2 cellular contexts compared by ENCODE assay signal in genomic region chr4:7942019-7942556, GRCh38.
TF ChIP-seq lines count a peak whose summit lies in the region.

No MANE protein-coding gene starts in this region.

TF ChIP-seq in GM23338, 12 proteins besides CTCF, POLR2A, EP300 and RAD21 (continued from another document):
- TF ChIP-seq NANOG (IDR thresholded peaks at IDR 0.05; ENCODE audit: borderline replicate concordance) (no peak), ETS1 (IDR thresholded peaks at IDR 0.05) (no peak), JUNB (IDR thresholded peaks at IDR 0.05; ENCODE audit: unreplicated experiment) (no peak), CREB1 (CRISPR knock-in tag; IDR thresholded peaks at IDR 0.05; ENCODE audit: low read depth) (no peak), POLR2AphosphoS5 (IDR thresholded peaks at IDR 0.05; ENCODE audit: low read depth) (no peak), STAT1 (IDR thresholded peaks at IDR 0.05; ENCODE audit: unreplicated experiment) (no peak), REST (IDR thresholded peaks at IDR 0.05; ENCODE audit: unreplicated experiment) (no peak), ZNF331 (CRISPR knock-in tag; IDR thresholded peaks at IDR 0.05; ENCODE audit: low read depth) (no peak), ZNF114 (CRISPR knock-in tag; IDR thresholded peaks at IDR 0.05) (no peak), ZNF462 (CRISPR knock-in tag; IDR thresholded peaks at IDR 0.05) (no peak), EZH2 (IDR thresholded peaks at IDR 0.05; ENCODE audit: low read depth, unreplicated experiment) (no peak)

TF ChIP-seq in HepG2, 621 proteins besides CTCF, POLR2A, EP300 and RAD21 (continued from another document and continues in another):
- TF ChIP-seq ZNF740 (CRISPR knock-in tag; IDR thresholded peaks at IDR 0.05) = peak; percentile 57; the same call in 1 of the 2 replicates
- no peak for TF ChIP-seq FUBP1 (CRISPR knock-in tag; IDR thresholded peaks at IDR 0.05; ENCODE audit: borderline replicate concordance)
- 0 out of 2 replicates have a peak, but pooled peaks have one; percentile 44 for TF ChIP-seq GATAD2A (CRISPR knock-in tag; IDR thresholded peaks at IDR 0.05)
- peak; percentile 62; the same call in 1 of the 2 replicates for TF ChIP-seq PITX1 (CRISPR knock-in tag; IDR thresholded peaks at IDR 0.05)
- TF ChIP-seq RARA (CRISPR knock-in tag; IDR thresholded peaks at IDR 0.05) = peak; percentile 68
- TF ChIP-seq ZNF382 (CRISPR knock-in tag; IDR thresholded peaks at IDR 0.05; ENCODE audit: borderline replicate concordance) = no peak
- TF ChIP-seq CEBPG (CRISPR knock-in tag; IDR thresholded peaks at IDR 0.05) = peak; percentile 71
- 0 out of 2 replicates have a peak, but pooled peaks have one; percentile 6 for TF ChIP-seq HNF4G (IDR thresholded peaks at IDR 0.05; ENCODE audit: borderline replicate concordance, low read depth, low read length)
- no peak for TF ChIP-seq HNF4G (CRISPR knock-in tag; IDR thresholded peaks at IDR 0.05; ENCODE audit: borderline replicate concordance, low read depth)
- peak; percentile 77; the same call in 1 of the 2 replicates for TF ChIP-seq NR2F2 (IDR thresholded peaks at IDR 0.05; ENCODE audit: borderline replicate concordance, low read depth)
- TF ChIP-seq ZGPAT (CRISPR knock-in tag; IDR thresholded peaks at IDR 0.05) = no peak
- TF ChIP-seq ZNF276 (CRISPR knock-in tag; IDR thresholded peaks at IDR 0.05; ENCODE audit: low read depth) = no peak
- TF ChIP-seq HNRNPLL (IDR thresholded peaks at IDR 0.05; ENCODE audit: low read depth, low read length, poor library complexity, severe bottlenecking) = no peak
- peak; percentile 51; the same call in 1 of the 2 replicates for TF ChIP-seq ZNF292 (CRISPR knock-in tag; IDR thresholded peaks at IDR 0.05; ENCODE audit: borderline replicate concordance, low read depth)
- peak; percentile 87 for TF ChIP-seq NR2F6 (IDR thresholded peaks at IDR 0.05)
- TF ChIP-seq NR2F6 (CRISPR knock-in tag; IDR thresholded peaks at IDR 0.05) = peak; percentile 89
- no peak for TF ChIP-seq KDM4B (CRISPR knock-in tag; IDR thresholded peaks at IDR 0.05)
- 0 out of 2 replicates have a peak, but pooled peaks have one; percentile 35 for TF ChIP-seq CENPT (CRISPR knock-in tag; IDR thresholded peaks at IDR 0.05; ENCODE audit: low read depth)
- TF ChIP-seq SAP130 (CRISPR knock-in tag; IDR thresholded peaks at IDR 0.05; ENCODE audit: low read depth) = peak; percentile 48; the same call in 1 of the 2 replicates
- peak; percentile 70; the same call in 1 of the 2 replicates for TF ChIP-seq CEBPB (IDR thresholded peaks at IDR 0.05; ENCODE audit: borderline replicate concordance, low read depth, low read length)
- no peak for TF ChIP-seq ZBTB46 (CRISPR knock-in tag; IDR thresholded peaks at IDR 0.05; ENCODE audit: borderline replicate concordance)
- TF ChIP-seq TFE3 (CRISPR knock-in tag; IDR thresholded peaks at IDR 0.05) = peak; percentile 48; the same call in 1 of the 2 replicates
- peak; percentile 36; the same call in 1 of the 2 replicates for TF ChIP-seq ESRRA (CRISPR knock-in tag; IDR thresholded peaks at IDR 0.05; ENCODE audit: low read depth)
- TF ChIP-seq SIX1 (CRISPR knock-in tag; IDR thresholded peaks at IDR 0.05; ENCODE audit: borderline replicate concordance) = no peak
- TF ChIP-seq ARID5B (CRISPR knock-in tag; IDR thresholded peaks at IDR 0.05) = peak; percentile 63
- no peak for TF ChIP-seq BRF2 (CRISPR knock-in tag; IDR thresholded peaks at IDR 0.05)
- 0 out of 2 replicates have a peak, but pooled peaks have one; percentile 21 for TF ChIP-seq PAXIP1 (CRISPR knock-in tag; conservative IDR thresholded peaks at IDR 0.05)
- TF ChIP-seq TARDBP (CRISPR knock-in tag; IDR thresholded peaks at IDR 0.05) = no peak
- 0 out of 2 replicates have a peak, but pooled peaks have one; percentile 13 for TF ChIP-seq FOXA3 (CRISPR knock-in tag; IDR thresholded peaks at IDR 0.05)
- TF ChIP-seq ZNF326 (CRISPR knock-in tag; IDR thresholded peaks at IDR 0.05; ENCODE audit: borderline replicate concordance) = no peak
- no peak for TF ChIP-seq GPBP1L1 (CRISPR knock-in tag; IDR thresholded peaks at IDR 0.05)
- 0 out of 2 replicates have a peak, but pooled peaks have one; percentile 42 for TF ChIP-seq SALL1 (CRISPR knock-in tag; IDR thresholded peaks at IDR 0.05)
- no peak for TF ChIP-seq KMT2B (CRISPR knock-in tag; IDR thresholded peaks at IDR 0.05)
- peak; percentile 43; the same call in 1 of the 2 replicates for TF ChIP-seq DPF2 (CRISPR knock-in tag; IDR thresholded peaks at IDR 0.05; ENCODE audit: borderline replicate concordance, low read depth)
- peak; percentile 58 for TF ChIP-seq PPARG (CRISPR knock-in tag; conservative IDR thresholded peaks at IDR 0.05)
